ENCODE assay signal across 24 cellular contexts in genomic region chr20:55172310-55173002, GRCh38.
"Had no signal": no experiment of that assay in that cellular context is flagged by ENCODE, and none has a peak within 500 bp of the region (broad histone marks: within the 10 kb centered on the region; RNA-seq: fewer than 3 reads in every experiment).

No MANE protein-coding gene starts in this region.

- H3K36me3 Mint-ChIP-seq: activated naive CD8-positive, alpha-beta T cell treated with anti-CD3 and anti-CD28 coated beads, Interleukin-2, amount 10 ng/mL, durations not matched to agents 7 days and 5 days; immature natural killer cell had no signal

- H3K27ac ChIP-seq: coronary artery, esophagus squamous epithelium, ovary, prostate gland, right atrium auricular region, suprapubic skin, tibial nerve had no signal

- H3K27me3 ChIP-seq: esophagus squamous epithelium, ovary, right atrium auricular region, suprapubic skin, tibial nerve had no signal

- H3K36me3 ChIP-seq: esophagus squamous epithelium, ovary, prostate gland, right atrium auricular region, suprapubic skin, tibial nerve had no signal

- H3K27me3 Mint-ChIP-seq: activated B cell treated with CpG ODN at 0.5 μM for 24 hours; activated CD4-positive, alpha-beta memory T cell treated with anti-CD3 and anti-CD28 coated beads for 36 hours; activated naive CD8-positive, alpha-beta T cell treated with anti-CD3 and anti-CD28 coated beads, Interleukin-2, amount 10 ng/mL, durations not matched to agents 7 days and 5 days; natural killer cell treated with Interleukin-12 subunit alpha and Interleukin-12 subunit beta and Interleukin-15 and Interleukin-18, amount 100 ng/mL, for 72 hours; stimulated activated naive CD8-positive, alpha-beta T cell treated with anti-CD3 and anti-CD28 coated beads, Interleukin-15, Interleukin-2, amounts not matched to agents 100 ng/mL and 50 ng/mL, for 24 hours had no signal

- ATAC-seq: left ventricle myocardium superior; natural killer cell treated with Interleukin-12 subunit alpha and Interleukin-12 subunit beta and Interleukin-15 and Interleukin-18, amount 100 ng/mL, for 72 hours had no signal

- H3K4me3 ChIP-seq: coronary artery, esophagus squamous epithelium, ovary, prostate gland, right atrium auricular region, suprapubic skin, tibial nerve had no signal

- H3K9me3 Mint-ChIP-seq: activated B cell treated with CpG ODN at 0.5 μM for 24 hours; stimulated activated naive CD8-positive, alpha-beta T cell treated with anti-CD3 and anti-CD28 coated beads, Interleukin-15, Interleukin-2, amounts not matched to agents 100 ng/mL and 50 ng/mL, for 24 hours had no signal

- H3K4me1 ChIP-seq: prostate gland, right atrium auricular region, suprapubic skin had no signal

- H3K27ac Mint-ChIP-seq: activated B cell treated with CpG ODN at 0.5 μM for 24 hours; activated CD4-positive, alpha-beta memory T cell treated with anti-CD3 and anti-CD28 coated beads for 36 hours; activated naive CD8-positive, alpha-beta T cell treated with anti-CD3 and anti-CD28 coated beads, Interleukin-2, amount 10 ng/mL, durations not matched to agents 7 days and 5 days; immature natural killer cell; natural killer cell treated with Interleukin-12 subunit alpha and Interleukin-12 subunit beta and Interleukin-15 and Interleukin-18, amount 100 ng/mL, for 72 hours; stimulated activated naive CD8-positive, alpha-beta T cell treated with anti-CD3 and anti-CD28 coated beads, Interleukin-15, Interleukin-2, amounts not matched to agents 100 ng/mL and 50 ng/mL, for 24 hours; T-helper 1 cell treated with Interleukin-12 subunit alpha and Interleukin-12 subunit beta and Interleukin-4 antibody, amounts not matched to agents 30 μg/mL and 1 μg/mL, for 36 hours had no signal

- H3K4me3 Mint-ChIP-seq: activated B cell treated with CpG ODN at 0.5 μM for 24 hours; activated CD4-positive, alpha-beta memory T cell treated with anti-CD3 and anti-CD28 coated beads for 36 hours; activated naive CD8-positive, alpha-beta T cell treated with anti-CD3 and anti-CD28 coated beads, Interleukin-2, amount 10 ng/mL, durations not matched to agents 7 days and 5 days; immature natural killer cell; natural killer cell treated with Interleukin-12 subunit alpha and Interleukin-12 subunit beta and Interleukin-15 and Interleukin-18, amount 100 ng/mL, for 72 hours; stimulated activated naive CD8-positive, alpha-beta T cell treated with anti-CD3 and anti-CD28 coated beads, Interleukin-15, Interleukin-2, amounts not matched to agents 100 ng/mL and 50 ng/mL, for 24 hours; T-helper 1 cell treated with Interleukin-12 subunit alpha and Interleukin-12 subunit beta and Interleukin-4 antibody, amounts not matched to agents 30 μg/mL and 1 μg/mL, for 36 hours had no signal

- H3K4me1 Mint-ChIP-seq: activated B cell treated with CpG ODN at 0.5 μM for 24 hours; activated naive CD8-positive, alpha-beta T cell treated with anti-CD3 and anti-CD28 coated beads, Interleukin-2, amount 10 ng/mL, durations not matched to agents 7 days and 5 days; immature natural killer cell had no signal

- DNase-seq: activated B cell treated with CpG ODN at 0.5 μM for 24 hours; activated CD4-positive, alpha-beta memory T cell treated with anti-CD3 and anti-CD28 coated beads for 36 hours; activated CD4-positive, alpha-beta T cell treated with anti-CD3 and anti-CD28 coated beads for 48 hours; activated naive CD4-positive, alpha-beta T cell treated with Interleukin-2 at 50 U/mL for 16 hours; activated naive CD8-positive, alpha-beta T cell treated with anti-CD3 and anti-CD28 coated beads, Interleukin-2, amount 10 ng/mL, durations not matched to agents 7 days and 5 days; activated T-cell treated with anti-CD3 and anti-CD28 coated beads, Interleukin-2, amount 50 U/mL, for 48 hours; amygdala; cerebellar nuclear complex; esophagus squamous epithelium; foreskin fibroblast; immature natural killer cell; left ventricle myocardium superior; midbrain; ovary; stimulated activated CD4-positive, alpha-beta T cell treated with anti-CD3 and anti-CD28 coated beads, Interleukin-12 subunit alpha, Interleukin-12 subunit beta, amount 100 ng/mL, for 4 hours; stimulated activated CD4-positive, alpha-beta T cell treated with anti-CD3 and anti-CD28 coated beads, Interleukin-4, amount 100 ng/mL, for 4 hours had no signal

- H3K9me3 ChIP-seq: esophagus squamous epithelium, ovary, prostate gland, right atrium auricular region, suprapubic skin, tibial nerve had no signal
